ENCODE assay signal across 30 cellular contexts in the genomic region with DNA sequence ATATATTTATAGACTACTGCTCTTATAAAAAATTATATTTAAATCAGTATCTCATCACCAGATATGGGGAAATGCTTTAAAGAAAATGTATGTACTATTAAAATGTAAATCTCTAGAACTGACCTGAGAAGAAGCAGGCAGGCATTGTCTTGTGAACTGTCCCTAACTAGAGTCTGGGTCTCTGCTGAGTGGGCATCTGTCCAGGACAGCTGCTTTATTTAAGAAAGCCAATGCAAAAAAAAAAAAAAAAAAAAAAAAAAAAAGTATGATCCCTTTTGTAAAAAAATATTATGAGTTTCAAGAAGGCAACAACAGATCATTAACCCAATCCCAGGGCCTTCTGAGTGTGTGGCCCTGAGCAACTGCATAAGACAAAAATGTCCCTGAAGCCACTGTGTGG.
"Had no signal": no experiment of that assay in that cellular context is flagged by ENCODE, and none has a peak within 500 bp of the region (broad histone marks: within the 10 kb centered on the region; RNA-seq: fewer than 3 reads in every experiment).

No MANE protein-coding gene starts in this region.

- H3K36me3 ChIP-seq: left lung, pancreas, prostate gland, stomach, thyroid gland, transverse colon, upper lobe of left lung, vagina had no signal

- H3K27me3 Mint-ChIP-seq: natural killer cell treated with Interleukin-12 subunit alpha and Interleukin-12 subunit beta and Interleukin-15 and Interleukin-18, amount 100 ng/mL, for 72 hours had no signal

- DNase-seq: hypothalamus; immature natural killer cell; kidney; left colon; left lung; midbrain; mucosa of descending colon; naive thymus-derived CD4-positive, alpha-beta T cell; nucleus accumbens; pancreas; posterior cingulate gyrus; retina; right cardiac atrium; stimulated activated CD4-positive, alpha-beta T cell treated with anti-CD3 and anti-CD28 coated beads, Interleukin-12 subunit alpha, Interleukin-12 subunit beta, amount 100 ng/mL, for 4 hours; stimulated activated CD4-positive, alpha-beta T cell treated with anti-CD3 and anti-CD28 coated beads, Interleukin-15, amount 100 ng/mL, for 24 hours; stimulated activated CD4-positive, alpha-beta T cell treated with anti-CD3 and anti-CD28 coated beads, Interleukin-2, amount 100 ng/mL, for 24 hours; stimulated activated CD4-positive, alpha-beta T cell treated with anti-CD3 and anti-CD28 coated beads, Interleukin-4, amount 100 ng/mL, for 1 hour; stimulated activated naive B cell treated with anti-CD40 and anti-IgM and Interleukin-4, amounts not matched to agents 10 μg/mL and 1 μg/mL and 100 μg/mL, for 72 hours; stimulated activated naive CD8-positive, alpha-beta T cell treated with anti-CD3 and anti-CD28 coated beads, Interleukin-15, Interleukin-2, amounts not matched to agents 100 U/mL and 50 U/mL, for 24 hours; stomach; testis; thyroid gland; transverse colon; upper lobe of left lung had no signal

- H3K36me3 Mint-ChIP-seq: immature natural killer cell; naive thymus-derived CD4-positive, alpha-beta T cell; natural killer cell treated with Interleukin-12 subunit alpha and Interleukin-12 subunit beta and Interleukin-15 and Interleukin-18, amount 100 ng/mL, for 72 hours; stimulated activated naive B cell treated with anti-CD40 and anti-IgM and Interleukin-4, amounts not matched to agents 10 μg/mL and 1 μg/mL and 100 μg/mL, for 72 hours had no signal

- H3K27ac ChIP-seq: left lung, pancreas, prostate gland, skin epidermis, stomach, testis, thyroid gland, transverse colon, upper lobe of left lung, vagina had no signal

- H3K27me3 ChIP-seq: testis, thyroid gland, upper lobe of left lung, vagina had no signal

- H3K4me1 Mint-ChIP-seq: immature natural killer cell; naive thymus-derived CD4-positive, alpha-beta T cell; stimulated activated naive B cell treated with anti-CD40 and anti-IgM and Interleukin-4, amounts not matched to agents 10 μg/mL and 1 μg/mL and 100 μg/mL, for 72 hours had no signal

- H3K4me3 ChIP-seq: left lung, lung, mucosa of descending colon, pancreas, prostate gland, skin epidermis, stomach, testis, thyroid gland, transverse colon, upper lobe of left lung, vagina had no signal

- ATAC-seq: left colon; left lung; mucosa of descending colon; naive thymus-derived CD4-positive, alpha-beta T cell; pancreas; right cardiac atrium; sciatic nerve; stimulated activated naive B cell treated with anti-CD40 and anti-IgM and Interleukin-4, amounts not matched to agents 10 μg/mL and 1 μg/mL and 100 μg/mL, for 72 hours; stimulated activated naive CD8-positive, alpha-beta T cell treated with anti-CD3 and anti-CD28 coated beads, Interleukin-15, Interleukin-2, amounts not matched to agents 100 U/mL and 50 U/mL, for 24 hours had no signal

- H3K9me3 Mint-ChIP-seq: natural killer cell treated with Interleukin-12 subunit alpha and Interleukin-12 subunit beta and Interleukin-15 and Interleukin-18, amount 100 ng/mL, for 72 hours; stimulated activated naive B cell treated with anti-CD40 and anti-IgM and Interleukin-4, amounts not matched to agents 10 μg/mL and 1 μg/mL and 100 μg/mL, for 72 hours had no signal

- H3K4me1 ChIP-seq: left lung, pancreas, prostate gland, stomach, testis, thyroid gland, transverse colon, upper lobe of left lung, vagina had no signal

- H3K27ac Mint-ChIP-seq: immature natural killer cell; naive thymus-derived CD4-positive, alpha-beta T cell; natural killer cell treated with Interleukin-12 subunit alpha and Interleukin-12 subunit beta and Interleukin-15 and Interleukin-18, amount 100 ng/mL, for 72 hours; stimulated activated naive B cell treated with anti-CD40 and anti-IgM and Interleukin-4, amounts not matched to agents 10 μg/mL and 1 μg/mL and 100 μg/mL, for 72 hours had no signal

- H3K9me3 ChIP-seq: left lung, mucosa of descending colon, pancreas, prostate gland, stomach, testis, thyroid gland, transverse colon, upper lobe of left lung, vagina had no signal

- H3K4me3 Mint-ChIP-seq: immature natural killer cell; naive thymus-derived CD4-positive, alpha-beta T cell; natural killer cell treated with Interleukin-12 subunit alpha and Interleukin-12 subunit beta and Interleukin-15 and Interleukin-18, amount 100 ng/mL, for 72 hours; stimulated activated naive B cell treated with anti-CD40 and anti-IgM and Interleukin-4, amounts not matched to agents 10 μg/mL and 1 μg/mL and 100 μg/mL, for 72 hours had no signal
